22 cellular contexts compared by ENCODE assay signal in the genomic region with DNA sequence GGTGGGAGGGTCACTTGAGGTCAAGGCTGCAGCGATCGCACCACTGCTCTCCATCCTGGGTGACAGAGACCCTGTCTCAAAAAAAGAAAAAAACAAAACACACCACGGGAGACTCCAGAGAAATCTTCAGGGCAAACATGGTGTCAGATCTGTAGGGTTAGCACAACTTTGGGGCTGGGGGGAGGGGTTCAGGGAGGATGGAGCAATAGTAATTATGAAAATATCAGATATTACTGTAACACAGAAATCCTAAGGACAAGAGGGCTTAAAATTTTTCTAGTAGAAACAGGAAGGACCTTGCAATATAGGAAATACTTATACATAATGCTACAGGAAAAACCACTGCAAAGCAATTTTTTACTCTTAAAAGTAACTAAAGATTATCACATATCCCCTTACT.
"Had no signal": no experiment of that assay in that cellular context is flagged by ENCODE, and none has a peak within 500 bp of the region (broad histone marks: within the 10 kb centered on the region; RNA-seq: fewer than 3 reads in every experiment).

No MANE protein-coding gene starts in this region.

- H3K4me1 Mint-ChIP-seq: WTC11 had no signal

- H3K4me3 Mint-ChIP-seq: activated CD8-positive, alpha-beta T cell treated with anti-CD3 and anti-CD28 coated beads, Interleukin-2, amount 10 ng/mL, durations not matched to agents 7 days and 5 days; activated naive CD8-positive, alpha-beta T cell treated with anti-CD3 and anti-CD28 coated beads for 36 hours; T-helper 1 cell treated with Interleukin-12 subunit alpha and Interleukin-12 subunit beta and Interleukin-4 antibody, amounts not matched to agents 30 μg/mL and 1 μg/mL, for 36 hours; WTC11 had no signal

- H3K27ac Mint-ChIP-seq: activated CD8-positive, alpha-beta T cell treated with anti-CD3 and anti-CD28 coated beads, Interleukin-2, amount 10 ng/mL, durations not matched to agents 7 days and 5 days; activated naive CD8-positive, alpha-beta T cell treated with anti-CD3 and anti-CD28 coated beads for 36 hours; T-helper 1 cell treated with Interleukin-12 subunit alpha and Interleukin-12 subunit beta and Interleukin-4 antibody, amounts not matched to agents 30 μg/mL and 1 μg/mL, for 36 hours; WTC11 had no signal

- H3K4me3 ChIP-seq: K562 had no signal

- DNase-seq: activated CD4-positive, alpha-beta T cell treated with anti-CD3 and anti-CD28 coated beads, Interleukin-2, amount 50 U/mL, for 1 hour; activated CD4-positive, CD25-positive, alpha-beta regulatory T cell treated with anti-CD3 and anti-CD28 coated beads, Interleukin-2, amount 50 U/mL, for 72 hours; activated CD8-positive, alpha-beta memory T cell treated with anti-CD3 and anti-CD28 coated beads, Interleukin-2, amount 50 U/mL, for 48 hours; activated CD8-positive, alpha-beta T cell treated with anti-CD3 and anti-CD28 coated beads, Interleukin-2, amount 10 ng/mL, durations not matched to agents 7 days and 5 days; activated effector memory CD4-positive, alpha-beta T cell treated with anti-CD3 and anti-CD28 coated beads, Interleukin-2, amount 50 U/mL, for 16 hours; activated naive CD4-positive, alpha-beta T cell treated with Interleukin-2 at 50 U/mL for 16 hours; activated naive CD8-positive, alpha-beta T cell treated with anti-CD3 and anti-CD28 coated beads for 36 hours; activated T-cell treated with anti-CD3 and anti-CD28 coated beads, Interleukin-2, amount 50 U/mL, for 1 hour; cerebellar nuclear complex; Karpas-422; MM.1S; NCI-H1105; NCI-H1436 treated with DMSO at 0.1 percent for 48 hours; NCI-H187; NCI-H2081; NCI-H510A treated with DMSO at 0.1 percent for 48 hours; NCI-H69; PC-3; SHP77 treated with DMSO at 0.1 percent for 48 hours had no signal

- H3K27me3 Mint-ChIP-seq: activated naive CD8-positive, alpha-beta T cell treated with anti-CD3 and anti-CD28 coated beads for 36 hours had no signal

- H3K9me3 Mint-ChIP-seq: activated naive CD8-positive, alpha-beta T cell treated with anti-CD3 and anti-CD28 coated beads for 36 hours; T-helper 1 cell treated with Interleukin-12 subunit alpha and Interleukin-12 subunit beta and Interleukin-4 antibody, amounts not matched to agents 30 μg/mL and 1 μg/mL, for 36 hours; WTC11 had no signal

- ATAC-seq: activated CD8-positive, alpha-beta T cell treated with anti-CD3 and anti-CD28 coated beads, Interleukin-2, amount 10 ng/mL, durations not matched to agents 7 days and 5 days; K562; PC-3; WTC11 had no signal
